35 cellular contexts compared by ENCODE assay signal in the genomic region with DNA sequence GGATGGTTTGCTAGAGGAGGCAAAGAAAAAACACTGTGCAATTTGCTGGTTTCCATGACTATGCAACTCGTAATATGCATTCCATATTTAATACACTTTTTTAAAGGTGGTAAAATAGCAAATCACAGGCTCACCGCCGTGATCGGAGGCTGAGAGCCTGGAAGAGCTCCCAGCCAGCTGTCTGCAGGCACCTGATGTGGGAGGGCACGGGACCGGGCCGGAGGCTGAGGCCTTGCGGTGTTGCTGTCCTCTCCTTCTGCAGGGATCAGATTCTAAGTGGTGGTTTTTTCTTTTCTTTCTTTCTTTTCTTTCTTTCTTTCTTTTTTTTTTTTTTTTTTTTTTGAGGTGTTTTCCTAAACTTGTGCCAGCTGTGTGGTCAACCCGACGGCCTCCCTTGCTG.
"Had no signal": no experiment of that assay in that cellular context is flagged by ENCODE, and none has a peak within 500 bp of the region (broad histone marks: within the 10 kb centered on the region; RNA-seq: fewer than 3 reads in every experiment).

No MANE protein-coding gene starts in this region.

- H3K9me3 ChIP-seq: adrenal gland, body of pancreas had no signal

- ATAC-seq: activated CD8-positive, alpha-beta T cell treated with anti-CD3 and anti-CD28 coated beads for 36 hours; activated naive CD4-positive, alpha-beta T cell treated with anti-CD3 and anti-CD28 coated beads, Interleukin-2, amount 50 U/mL, for 72 hours; activated T-cell treated with anti-CD3 and anti-CD28 coated beads, Interleukin-2, amount 50 U/mL, for 4 hours; activated T-cell treated with anti-CD3 and anti-CD28 coated beads, Interleukin-2, amount 50 U/mL, for 72 hours; activated T-helper 17 cell treated with anti-CD3 and anti-CD28 coated beads, Interleukin-2, amount 50 U/mL, for 72 hours; body of pancreas; T-cell had no signal

- H3K27ac Mint-ChIP-seq: activated B cell treated with CpG ODN at 0.5 μM for 24 hours; activated CD4-positive, alpha-beta memory T cell treated with anti-CD3 and anti-CD28 coated beads for 36 hours; activated CD4-positive, alpha-beta T cell treated with anti-CD3 and anti-CD28 coated beads, Interleukin-2, amount 10 ng/mL, durations not matched to agents 24 days and 14 days; activated CD8-positive, alpha-beta T cell treated with anti-CD3 and anti-CD28 coated beads for 36 hours; activated naive CD4-positive, alpha-beta T cell treated with anti-CD3 and anti-CD28 coated beads for 36 hours; activated naive CD4-positive, alpha-beta T cell treated with anti-CD3 and anti-CD28 coated beads, Interleukin-2, amount 50 U/mL, for 72 hours; activated naive CD8-positive, alpha-beta T cell treated with anti-CD3 and anti-CD28 coated beads for 36 hours; activated T-cell treated with anti-CD3 and anti-CD28 coated beads, Interleukin-2, amount 50 U/mL, for 72 hours; activated T-helper 1 cell treated with anti-CD3 and anti-CD28 coated beads, Interleukin-12 subunit alpha, Interleukin-12 subunit beta, Interleukin-2, Interleukin-4 antibody, amounts not matched to agents 30 ng/mL and 10 ng/mL and 1 ng/mL, durations not matched to agents 14 hours and 24 hours and 36 hours; activated T-helper 17 cell treated with anti-CD3 and anti-CD28 coated beads, Interleukin-2, amount 50 U/mL, for 72 hours; T-cell; T-helper 1 cell treated with Interleukin-12 subunit alpha and Interleukin-12 subunit beta and Interleukin-4 antibody, amounts not matched to agents 30 μg/mL and 1 μg/mL, for 36 hours; T-helper 2 cell treated with Interferon-gamma antibody and Interleukin-4, amounts not matched to agents 5 μg/mL and 100 μg/mL, for 36 hours had no signal

- H3K4me1 ChIP-seq: adrenal gland, body of pancreas had no signal

- H3K4me1 Mint-ChIP-seq: activated B cell treated with CpG ODN at 0.5 μM for 24 hours; activated CD4-positive, alpha-beta T cell treated with anti-CD3 and anti-CD28 coated beads, Interleukin-2, amount 10 ng/mL, durations not matched to agents 24 days and 14 days; activated naive CD8-positive, alpha-beta T cell treated with anti-CD3 and anti-CD28 coated beads for 36 hours; activated T-helper 17 cell treated with anti-CD3 and anti-CD28 coated beads, Interleukin-2, amount 50 U/mL, for 72 hours; central memory CD8-positive, alpha-beta T cell; T-cell had no signal

- H3K27me3 Mint-ChIP-seq: activated B cell treated with CpG ODN at 0.5 μM for 24 hours; activated CD4-positive, alpha-beta memory T cell treated with anti-CD3 and anti-CD28 coated beads for 36 hours; activated CD4-positive, alpha-beta T cell treated with anti-CD3 and anti-CD28 coated beads, Interleukin-2, amount 10 ng/mL, durations not matched to agents 24 days and 14 days; activated CD8-positive, alpha-beta T cell treated with anti-CD3 and anti-CD28 coated beads for 36 hours; activated naive CD8-positive, alpha-beta T cell treated with anti-CD3 and anti-CD28 coated beads for 36 hours; central memory CD8-positive, alpha-beta T cell; T-cell had no signal

- H3K36me3 Mint-ChIP-seq: activated CD4-positive, alpha-beta memory T cell treated with anti-CD3 and anti-CD28 coated beads for 36 hours; activated naive CD4-positive, alpha-beta T cell treated with anti-CD3 and anti-CD28 coated beads, Interleukin-2, amount 50 U/mL, for 72 hours; activated naive CD8-positive, alpha-beta T cell treated with anti-CD3 and anti-CD28 coated beads for 36 hours; T-cell had no signal

- H3K4me3 Mint-ChIP-seq: activated B cell treated with CpG ODN at 0.5 μM for 24 hours; activated CD4-positive, alpha-beta memory T cell treated with anti-CD3 and anti-CD28 coated beads for 36 hours; activated CD4-positive, alpha-beta T cell treated with anti-CD3 and anti-CD28 coated beads, Interleukin-2, amount 10 ng/mL, durations not matched to agents 24 days and 14 days; activated CD8-positive, alpha-beta T cell treated with anti-CD3 and anti-CD28 coated beads for 36 hours; activated naive CD4-positive, alpha-beta T cell treated with anti-CD3 and anti-CD28 coated beads for 36 hours; activated naive CD8-positive, alpha-beta T cell treated with anti-CD3 and anti-CD28 coated beads for 36 hours; activated T-cell treated with anti-CD3 and anti-CD28 coated beads, Interleukin-2, amount 50 U/mL, for 4 hours; activated T-cell treated with anti-CD3 and anti-CD28 coated beads, Interleukin-2, amount 50 U/mL, for 72 hours; activated T-helper 1 cell treated with anti-CD3 and anti-CD28 coated beads, Interleukin-12 subunit alpha, Interleukin-12 subunit beta, Interleukin-2, Interleukin-4 antibody, amounts not matched to agents 30 ng/mL and 10 ng/mL and 1 ng/mL, durations not matched to agents 14 hours and 24 hours and 36 hours; activated T-helper 17 cell treated with anti-CD3 and anti-CD28 coated beads, Interleukin-2, amount 50 U/mL, for 72 hours; central memory CD8-positive, alpha-beta T cell; T-cell; T-helper 1 cell treated with Interleukin-12 subunit alpha and Interleukin-12 subunit beta and Interleukin-4 antibody, amounts not matched to agents 30 μg/mL and 1 μg/mL, for 36 hours; T-helper 2 cell treated with Interferon-gamma antibody and Interleukin-4, amounts not matched to agents 5 μg/mL and 100 μg/mL, for 36 hours had no signal

- H3K9me3 Mint-ChIP-seq: activated B cell treated with CpG ODN at 0.5 μM for 24 hours; activated CD4-positive, alpha-beta memory T cell treated with anti-CD3 and anti-CD28 coated beads for 36 hours; activated CD4-positive, alpha-beta T cell treated with anti-CD3 and anti-CD28 coated beads, Interleukin-2, amount 10 ng/mL, durations not matched to agents 24 days and 14 days; activated CD8-positive, alpha-beta T cell treated with anti-CD3 and anti-CD28 coated beads for 36 hours; activated naive CD4-positive, alpha-beta T cell treated with anti-CD3 and anti-CD28 coated beads for 36 hours; activated naive CD4-positive, alpha-beta T cell treated with anti-CD3 and anti-CD28 coated beads, Interleukin-2, amount 50 U/mL, for 72 hours; activated naive CD8-positive, alpha-beta T cell treated with anti-CD3 and anti-CD28 coated beads for 36 hours; activated T-cell treated with anti-CD3 and anti-CD28 coated beads, Interleukin-2, amount 50 U/mL, for 4 hours; activated T-cell treated with anti-CD3 and anti-CD28 coated beads, Interleukin-2, amount 50 U/mL, for 72 hours; activated T-helper 1 cell treated with anti-CD3 and anti-CD28 coated beads, Interleukin-12 subunit alpha, Interleukin-12 subunit beta, Interleukin-2, Interleukin-4 antibody, amounts not matched to agents 30 ng/mL and 10 ng/mL and 1 ng/mL, durations not matched to agents 14 hours and 24 hours and 36 hours; activated T-helper 17 cell treated with anti-CD3 and anti-CD28 coated beads, Interleukin-2, amount 50 U/mL, for 72 hours; central memory CD8-positive, alpha-beta T cell; T-cell; T-helper 1 cell treated with Interleukin-12 subunit alpha and Interleukin-12 subunit beta and Interleukin-4 antibody, amounts not matched to agents 30 μg/mL and 1 μg/mL, for 36 hours; T-helper 2 cell treated with Interferon-gamma antibody and Interleukin-4, amounts not matched to agents 5 μg/mL and 100 μg/mL, for 36 hours had no signal

- H3K36me3 ChIP-seq: adrenal gland, cardiac muscle cell had no signal

- H3K4me3 ChIP-seq: adrenal gland, body of pancreas, cardiac muscle cell had no signal

- H3K27me3 ChIP-seq: adrenal gland, body of pancreas, cardiac muscle cell had no signal

- H3K27ac ChIP-seq: adrenal gland, body of pancreas, cardiac muscle cell, VCaP had no signal

- DNase-seq: activated B cell treated with CpG ODN at 0.5 μM for 24 hours; activated CD4-positive, alpha-beta memory T cell treated with anti-CD3 and anti-CD28 coated beads for 36 hours; activated CD4-positive, alpha-beta T cell treated with anti-CD3 and anti-CD28 coated beads for 4 hours; activated CD4-positive, alpha-beta T cell treated with anti-CD3 and anti-CD28 coated beads, Interleukin-2, amount 10 ng/mL, durations not matched to agents 24 days and 14 days; activated CD4-positive, alpha-beta T cell treated with anti-CD3 and anti-CD28 coated beads, Interleukin-2, amount 50 U/mL, for 1 hour; activated CD4-positive, alpha-beta T cell treated with anti-CD3 and anti-CD28 coated beads, Interleukin-2, amount 50 U/mL, for 4 hours; activated CD4-positive, CD25-positive, alpha-beta regulatory T cell treated with anti-CD3 and anti-CD28 coated beads, Interleukin-2, amount 50 U/mL, for 72 hours; activated CD8-positive, alpha-beta memory T cell treated with anti-CD3 and anti-CD28 coated beads, Interleukin-2, amount 50 U/mL, for 4 hours; activated CD8-positive, alpha-beta T cell treated with anti-CD3 and anti-CD28 coated beads for 36 hours; activated effector memory CD4-positive, alpha-beta T cell treated with anti-CD3 and anti-CD28 coated beads, Interleukin-2, amount 50 U/mL, for 16 hours; activated gamma-delta T cell treated with Interleukin-2 at 50 U/mL for 16 hours; activated naive CD4-positive, alpha-beta T cell; activated naive CD4-positive, alpha-beta T cell treated with anti-CD3 and anti-CD28 coated beads for 36 hours; activated naive CD4-positive, alpha-beta T cell treated with anti-CD3 and anti-CD28 coated beads, Interleukin-2, amount 50 U/mL, for 16 hours; activated naive CD8-positive, alpha-beta T cell treated with anti-CD3 and anti-CD28 coated beads for 36 hours; activated T-cell treated with anti-CD3 and anti-CD28 coated beads for 4 hours; activated T-cell treated with anti-CD3 and anti-CD28 coated beads, Interleukin-2, amount 50 U/mL, for 1 hour; activated T-cell treated with anti-CD3 and anti-CD28 coated beads, Interleukin-2, amount 50 U/mL, for 4 hours; activated T-cell treated with anti-CD3 and anti-CD28 coated beads, Interleukin-2, amount 50 U/mL, for 72 hours; adrenal gland; amniotic stem cell; body of pancreas; caudate nucleus; cerebellar nuclear complex; T-cell; T-helper 2 cell; T-helper 9 cell had no signal
